In the genomic region with DNA sequence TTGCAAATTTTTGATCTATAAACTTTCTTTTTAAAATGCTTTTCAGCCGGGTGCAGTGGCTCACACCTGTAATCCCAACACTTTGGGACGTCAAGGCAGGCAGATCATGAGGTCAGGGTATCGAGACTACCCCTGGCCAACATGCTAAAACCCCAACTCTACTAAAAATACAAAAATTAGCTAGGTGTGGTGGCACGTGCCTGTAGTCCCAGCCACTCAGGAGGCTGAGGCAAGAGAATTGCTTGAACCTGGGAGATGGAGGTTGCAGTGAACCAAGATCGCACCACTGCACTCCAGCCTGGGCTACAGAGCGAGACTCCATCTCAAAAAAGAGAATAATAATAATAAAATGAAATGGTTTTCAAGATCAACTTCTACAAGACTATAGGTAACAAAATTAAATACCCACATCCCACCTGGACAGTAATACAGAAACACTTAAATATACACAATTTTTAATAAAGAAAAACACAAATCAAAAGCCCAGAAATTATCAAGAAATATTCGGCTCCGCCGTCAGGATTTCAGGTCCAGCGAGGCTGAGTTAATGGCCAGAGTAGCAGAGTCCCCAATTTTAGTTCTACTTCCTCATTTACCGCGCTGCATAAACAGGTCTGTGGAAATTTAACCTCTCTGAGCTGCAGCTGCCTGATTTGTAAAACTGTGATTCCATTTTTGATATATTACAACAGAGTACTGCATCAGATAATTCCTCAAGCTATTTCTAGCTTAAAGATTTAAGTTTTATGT, we compare ENCODE assay signal across 8 cellular contexts. TPM values are rescaled to one million over a fixed set of nuclear protein-coding genes. Genes with fewer than 3 reads are reported as not detected.
DNase-seq lines count a peak whose midpoint lies in the region; ATAC-seq and TF ChIP-seq lines count a peak whose summit lies in the region.

No MANE protein-coding gene starts in this region.

- H3K27ac ChIP-seq in VCaP, result peak overlapping the region; percentile 94
- H3K27ac ChIP-seq in neutrophil, result peak overlapping the region; percentile 97
- H3K27ac ChIP-seq in sigmoid colon, result peak overlapping the region in 1 of 4 donors; percentile 4
- H3K27ac ChIP-seq in adrenal gland, result no peak overlapping the region

- WGBS in sigmoid colon, 2 donors, result 61 to 85% methylated on average over 12 of the region's 12 CpGs
- WGBS in adrenal gland, 4 donors, result 81 to 91% (median 85%) methylated on average over 12 of the region's 12 CpGs

- ATAC-seq in GM18868 (IDR thresholded peaks at IDR 0.05; ENCODE audit: unreplicated experiment) (peak; percentile 28), HG02885 (IDR thresholded peaks at IDR 0.05; ENCODE audit: poor library complexity, unreplicated experiment) (peak; percentile 28)

- H3K9me3 ChIP-seq in neutrophil, result no peaks in the 10 kb centered on the region
- no peaks in the 10 kb centered on the region for H3K9me3 ChIP-seq in sigmoid colon
- H3K9me3 ChIP-seq in adrenal gland (replicated peaks in 1 of 3), result no peaks in the 10 kb centered on the region

- TF ChIP-seq POLR2A in sigmoid colon (IDR thresholded peaks at IDR 0.05) (no peak), adrenal gland (IDR thresholded peaks at IDR 0.05) (no peak)

- TF ChIP-seq CTCF in VCaP (conservative IDR thresholded peaks at IDR 0.05) (no peak), neutrophil (IDR thresholded peaks at IDR 0.05) (no peak), sigmoid colon (IDR thresholded peaks at IDR 0.05) (no peak), adrenal gland (IDR thresholded peaks at IDR 0.05) (no peak)

- H3K36me3 ChIP-seq in neutrophil (peaks cover 41% of the 10 kb centered on the region), sigmoid colon (peaks cover 0 to 30% (median 10%) of the 10 kb centered on the region in 4 donors), adrenal gland (replicated peaks in 1 of 2) (peaks cover 0 to 10% of the 10 kb centered on the region in 2 donors)

- peak overlapping the region; percentile 79 to 95 for H3K4me3 ChIP-seq in neutrophil (ENCODE audit: low read depth in 1 of 2, low read length in 1 of 2)
- peak overlapping the region in 1 of 4 donors; percentile 16 for H3K4me3 ChIP-seq in sigmoid colon
- H3K4me3 ChIP-seq in adrenal gland, result peak overlapping the region in 1 of 4 donors; percentile 87

- H3K4me1 ChIP-seq in neutrophil (ENCODE audit: control insufficient read depth in 1 of 2, insufficient read depth in 1 of 2, low read depth in 1 of 2, low read length in 1 of 2) (peaks cover 83% of the 10 kb centered on the region in 2 experiments), sigmoid colon (peaks cover 0 to 68% (median 57%) of the 10 kb centered on the region in 4 donors), adrenal gland (replicated peaks in 1 of 2) (peaks cover 24 to 73% of the 10 kb centered on the region in 2 donors)

- TF ChIP-seq EP300 in sigmoid colon (IDR thresholded peaks at IDR 0.05), result no peak

- H3K27me3 ChIP-seq in neutrophil (peaks cover under 1% of the 10 kb centered on the region), sigmoid colon (no peaks in the 10 kb centered on the region), adrenal gland (no peaks in the 10 kb centered on the region)

- intact Hi-C loops in head of caudate nucleus (cut with DNase I) (loop anchor here (10.0 kb wide), 2 partner anchors 65 to 595 kb away; a partner anchor contains a TSS), sigmoid colon (cut with DNase I) (loop anchor here (5.0 kb wide), 2 partner anchors 68 to 597 kb away; a partner anchor contains a TSS), adrenal gland (cut with DNase I) (loop anchor here in 1 of 2 donors (5.0 kb wide), 1 partner anchor 597 kb away; a partner anchor contains a TSS)

- no peak for DNase-seq in head of caudate nucleus
- no peak for DNase-seq in sigmoid colon
- no peak for DNase-seq in adrenal gland
- no peak for DNase-seq in T-helper 9 cell

RNA-seq across cellular contexts. Expression of a gene that starts 4.0 kb away (rescaled TPM):
- 10 to 100 TPM; 39.2 to 59.0 (median 48.2) TPM for total RNA-seq in sigmoid colon
- polyA plus RNA-seq in sigmoid colon, result 10 to 100 TPM; 11.6 to 14.8 (median 12.6) TPM
- 10 to 100 TPM; 12.7 to 51.7 (median 28.9) TPM for total RNA-seq in adrenal gland
- 10 to 100 TPM; 15.4 to 28.6 (median 19.8) TPM for polyA plus RNA-seq in adrenal gland

Comparison
In these comparisons a context has a peak if more than half of its experiments do, and no peak if none do; other contexts are left out.
1. H3K27ac ChIP-seq: peak in VCaP (single experiment) and neutrophil (single experiment); none in adrenal gland (0 of 5).